ENCODE assay signal across 27 cellular contexts in genomic region chr13:112596220-112596619, GRCh38.
"Had no signal": no experiment of that assay in that cellular context is flagged by ENCODE, and none has a peak within 500 bp of the region (broad histone marks: within the 10 kb centered on the region; RNA-seq: fewer than 3 reads in every experiment).

No MANE protein-coding gene starts in this region.

- H3K4me1 ChIP-seq: gastrocnemius medialis, prostate gland, right atrium auricular region, suprapubic skin, vagina had no signal

- H3K9me3 ChIP-seq: gastrocnemius medialis, prostate gland, right atrium auricular region, suprapubic skin, vagina had no signal

- H3K4me1 Mint-ChIP-seq: endodermal cell, memory B cell had no signal

- H3K27me3 ChIP-seq: gastrocnemius medialis, right atrium auricular region, vagina had no signal

- DNase-seq: effector CD8-positive, alpha-beta T cell; endodermal cell; foreskin fibroblast; gastrocnemius medialis; head of caudate nucleus; kidney; nucleus accumbens; stimulated activated CD4-positive, alpha-beta T cell treated with anti-CD3 and anti-CD28 coated beads, Interleukin-12 subunit alpha, Interleukin-12 subunit beta, amount 100 ng/mL, for 4 hours; stimulated activated CD4-positive, alpha-beta T cell treated with anti-CD3 and anti-CD28 coated beads, Interleukin-1b, Interleukin-23, amount 100 ng/mL, for 48 hours; stimulated activated CD4-positive, alpha-beta T cell treated with anti-CD3 and anti-CD28 coated beads, Interleukin-4, amount 100 ng/mL, for 1 hour; stimulated activated CD8-positive, alpha-beta memory T cell treated with anti-CD3 and anti-CD28 coated beads, Interleukin-4, amount 100 ng/mL, for 48 hours; stimulated activated naive CD4-positive, alpha-beta T cell; stimulated activated naive CD8-positive, alpha-beta T cell treated with anti-CD3 and anti-CD28 coated beads, Interleukin-15, amount 100 ng/mL, for 72 hours; trophoblast cell had no signal

- H3K9me3 Mint-ChIP-seq: dendritic cell treated with granulocyte-macrophage colony-stimulating factor and Interleukin-4, amounts not matched to agents 40 ng/mL and 50 ng/mL, for 4 days; endodermal cell had no signal

- H3K27ac Mint-ChIP-seq: dendritic cell treated with granulocyte-macrophage colony-stimulating factor and Interleukin-4, amounts not matched to agents 40 ng/mL and 50 ng/mL, for 4 days; endodermal cell; memory B cell; nephron; stimulated activated naive CD8-positive, alpha-beta T cell treated with anti-CD3 and anti-CD28 coated beads, Interleukin-15, amount 100 ng/mL, for 72 hours had no signal

- H3K36me3 Mint-ChIP-seq: memory B cell had no signal

- ATAC-seq: esophagus mucosa; gastrocnemius medialis; left lobe of liver; sciatic nerve; stimulated activated naive CD8-positive, alpha-beta T cell treated with anti-CD3 and anti-CD28 coated beads, Interleukin-15, amount 100 ng/mL, for 72 hours had no signal

- H3K4me3 ChIP-seq: gastrocnemius medialis, lung, prostate gland, right atrium auricular region, smooth muscle cell, suprapubic skin, vagina had no signal

- H3K4me3 Mint-ChIP-seq: dendritic cell treated with granulocyte-macrophage colony-stimulating factor and Interleukin-4, amounts not matched to agents 40 ng/mL and 50 ng/mL, for 4 days; endodermal cell; memory B cell; nephron; stimulated activated naive CD8-positive, alpha-beta T cell treated with anti-CD3 and anti-CD28 coated beads, Interleukin-15, amount 100 ng/mL, for 72 hours had no signal

- H3K36me3 ChIP-seq: gastrocnemius medialis, prostate gland, right atrium auricular region, suprapubic skin, vagina had no signal

- H3K27ac ChIP-seq: epithelial cell of prostate, gastrocnemius medialis, prostate gland, right atrium auricular region, suprapubic skin, vagina had no signal
